27 cellular contexts compared by ENCODE assay signal in the genomic region with DNA sequence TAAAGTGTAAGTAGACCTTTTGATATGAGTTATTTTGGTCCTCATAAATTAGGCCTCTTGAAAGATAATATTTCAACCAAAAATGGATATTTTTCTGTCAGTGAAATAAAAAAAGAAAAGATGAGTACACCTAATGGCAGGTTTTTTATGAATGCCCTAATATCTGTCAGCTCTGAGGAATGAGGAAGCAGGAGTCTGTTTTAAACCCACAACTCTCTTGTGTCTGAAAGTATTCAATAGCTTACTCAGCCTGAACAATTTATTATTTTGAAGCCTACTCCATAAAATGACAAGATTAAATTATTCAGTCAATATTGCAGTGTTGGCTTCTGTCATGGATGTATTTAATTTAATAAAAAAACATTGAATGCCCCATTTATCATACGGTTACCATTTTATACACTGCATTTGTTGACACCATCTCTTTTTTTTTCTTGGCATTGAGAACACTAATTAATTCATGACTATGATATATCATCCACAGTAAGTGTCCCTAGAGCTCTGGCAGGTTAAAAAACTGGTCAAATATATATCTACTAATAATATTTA.
"Had no signal": no experiment of that assay in that cellular context is flagged by ENCODE, and none has a peak within 500 bp of the region (broad histone marks: within the 10 kb centered on the region; RNA-seq: fewer than 3 reads in every experiment).

No MANE protein-coding gene starts in this region.

- H3K27ac ChIP-seq: adrenal gland, SK-N-MC had no signal

- H3K27me3 ChIP-seq: adrenal gland had no signal

- H3K9me3 ChIP-seq: adrenal gland had no signal

- H3K4me3 ChIP-seq: adrenal gland, SK-N-MC had no signal

- H3K36me3 ChIP-seq: adrenal gland had no signal

- DNase-seq: activated CD4-positive, alpha-beta T cell treated with anti-CD3 and anti-CD28 coated beads for 48 hours; activated CD4-positive, alpha-beta T cell treated with anti-CD3 and anti-CD28 coated beads, Interleukin-2, amount 50 U/mL, for 4 hours; activated CD4-positive, CD25-positive, alpha-beta regulatory T cell treated with anti-CD3 and anti-CD28 coated beads, Interleukin-2, amount 50 U/mL, for 72 hours; activated CD8-positive, alpha-beta memory T cell treated with anti-CD3 and anti-CD28 coated beads, Interleukin-2, amount 50 U/mL, for 48 hours; activated CD8-positive, alpha-beta T cell treated with anti-CD3 and anti-CD28 coated beads, Interleukin-2, amount 10 ng/mL, durations not matched to agents 7 days and 5 days; activated naive CD4-positive, alpha-beta T cell treated with anti-CD3 and anti-CD28 coated beads, Interleukin-2, amount 50 U/mL, for 16 hours; activated naive CD8-positive, alpha-beta T cell treated with anti-CD3 and anti-CD28 coated beads, Interleukin-2, amount 10 ng/mL, durations not matched to agents 7 days and 5 days; activated T-cell treated with anti-CD3 and anti-CD28 coated beads, Interleukin-2, amount 50 U/mL, for 1 hour; adrenal gland; anterior cingulate cortex; IMR-90; Kasumi-1; KBM-7; NCI-H1048; NCI-H146; NCI-H1930; NCI-H2171 treated with DMSO at 0.1 percent for 48 hours; NCI-H345; NCI-H510A; NCI-H526 treated with DMSO at 0.1 percent for 48 hours; NCI-H82; RPMI8226; SW 1271 had no signal

- ATAC-seq: activated CD8-positive, alpha-beta T cell treated with anti-CD3 and anti-CD28 coated beads, Interleukin-2, amount 10 ng/mL, durations not matched to agents 7 days and 5 days; Panc1; Right ventricle myocardium inferior; WTC11 had no signal

- H3K4me1 ChIP-seq: adrenal gland had no signal
